Comparison of ENCODE assay signal across 16 cellular contexts in the genomic region with DNA sequence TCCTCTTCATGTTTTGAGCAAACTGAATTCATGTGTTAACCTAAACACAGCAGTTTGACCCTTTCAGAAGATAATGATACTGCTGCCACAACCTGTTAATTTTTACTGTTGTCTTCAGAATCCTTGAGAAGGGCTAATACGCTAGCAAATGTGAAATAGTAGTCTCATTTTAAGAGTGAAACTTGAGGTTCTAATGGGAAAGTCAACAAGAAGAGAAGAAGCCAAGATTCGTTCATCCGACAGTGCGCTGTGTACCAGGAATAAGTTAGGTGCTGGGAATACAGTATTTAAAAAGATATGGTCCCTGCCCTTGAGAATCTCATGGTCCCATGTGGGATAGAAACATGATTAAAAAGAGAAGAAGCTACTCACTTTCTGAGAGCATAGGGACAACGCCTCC.
DNase-seq lines count a peak whose midpoint lies in the region; ATAC-seq and TF ChIP-seq lines count a peak whose summit lies in the region.
"Had no signal": no experiment of that assay in that cellular context is flagged by ENCODE, and none has a peak within 500 bp of the region (broad histone marks: within the 10 kb centered on the region; RNA-seq: fewer than 3 reads in every experiment).

No MANE protein-coding gene starts in this region.

- TF ChIP-seq POLR2A in suprapubic skin (IDR thresholded peaks at IDR 0.05), result no peak

- intact Hi-C loops in Caco-2 (cut with micrococcal nuclease; ENCODE audit: unreplicated experiment), result no loop called here

- H3K9me3 ChIP-seq in Caco-2 (peaks cover 4% of the 10 kb centered on the region; the same call in 1 of the 2 replicates), suprapubic skin (no peaks in the 10 kb centered on the region)
- H3K9me3 ChIP-seq: MG63 had no signal

- POLR2A ChIA-PET in Caco-2 (lab: Charles Lee), result no interaction called here

- no peak overlapping the region for H3K4me3 ChIP-seq in Caco-2 (ENCODE audit: low read depth, low read length)
- no peak overlapping the region for H3K4me3 ChIP-seq in suprapubic skin
- H3K4me3 ChIP-seq: MG63 had no signal

- H3K4me3 Mint-ChIP-seq in Caco-2 (ENCODE audit: unreplicated experiment), result no peak overlapping the region
- H3K4me3 Mint-ChIP-seq in nephron progenitor cell, result peak overlapping the region; percentile 10
- no peak overlapping the region for H3K4me3 Mint-ChIP-seq in activated CD8-positive, alpha-beta memory T cell treated with anti-CD3 and anti-CD28 coated beads, Interleukin-2, amount 10 ng/mL, durations not matched to agents 7 days and 5 days
- H3K4me3 Mint-ChIP-seq: CD4-positive, alpha-beta memory T cell had no signal

- peak overlapping the region; percentile 25 for H3K27ac Mint-ChIP-seq in Caco-2 (ENCODE audit: unreplicated experiment)
- peak overlapping the region; percentile 19 for H3K27ac Mint-ChIP-seq in nephron progenitor cell
- H3K27ac Mint-ChIP-seq in activated CD8-positive, alpha-beta memory T cell treated with anti-CD3 and anti-CD28 coated beads, Interleukin-2, amount 10 ng/mL, durations not matched to agents 7 days and 5 days, result no peak overlapping the region
- H3K27ac Mint-ChIP-seq: CD4-positive, alpha-beta memory T cell; IgD-negative memory B cell had no signal

- CTCF ChIA-PET in Caco-2 (lab: Charles Lee), result no interaction called here
- CTCF ChIA-PET in activated CD8-positive, alpha-beta memory T cell treated with anti-CD3 and anti-CD28 coated beads, Interleukin-2, amount 10 ng/mL, durations not matched to agents 7 days and 5 days (lab: Charles Lee), result no interaction called here

- no peak overlapping the region for H3K27ac ChIP-seq in suprapubic skin

- TF ChIP-seq CTCF in Caco-2 (IDR thresholded peaks at IDR 0.05; ENCODE audit: insufficient read depth in 1 of 2, low read depth in 1 of 2, low read length in 1 of 2, severe bottlenecking in 1 of 2, unreplicated experiment in 1 of 2) (no peak), nephron progenitor cell (IDR thresholded peaks at IDR 0.05) (no peak), suprapubic skin (IDR thresholded peaks at IDR 0.05) (no peak)

- peaks cover 28% of the 10 kb centered on the region for H3K4me1 ChIP-seq in Caco-2
- peaks cover 5% of the 10 kb centered on the region for H3K4me1 ChIP-seq in suprapubic skin

- TF ChIP-seq EP300 in suprapubic skin (IDR thresholded peaks at IDR 0.05), result no peak

- no TSS peak for BruUV-seq in Caco-2 (replicated peaks; lab: Mats Ljungman, UMichigan)

- H3K36me3 ChIP-seq in Caco-2 (ENCODE audit: control insufficient read depth, insufficient read depth, low read length) (no peaks in the 10 kb centered on the region), suprapubic skin (no peaks in the 10 kb centered on the region)

- H3K27me3 ChIP-seq in Caco-2 (replicated peaks; ENCODE audit: control insufficient read depth, insufficient read depth, low read length) (no peaks in the 10 kb centered on the region), suprapubic skin (no peaks in the 10 kb centered on the region)
- H3K27me3 ChIP-seq: MG63 had no signal

- WGBS in suprapubic skin, result 95% methylated on average over 5 of the region's 5 CpGs

- H3K9me3 Mint-ChIP-seq in Caco-2 (ENCODE audit: unreplicated experiment) (peaks cover 14% of the 10 kb centered on the region), nephron progenitor cell (no peaks in the 10 kb centered on the region)
- peaks cover 4% of the 10 kb centered on the region for H3K9me3 Mint-ChIP-seq in activated CD8-positive, alpha-beta memory T cell treated with anti-CD3 and anti-CD28 coated beads, Interleukin-2, amount 10 ng/mL, durations not matched to agents 7 days and 5 days (ENCODE audit: low read depth)

- H3K27me3 Mint-ChIP-seq in Caco-2 (ENCODE audit: insufficient read depth, unreplicated experiment) (no peaks in the 10 kb centered on the region), nephron progenitor cell (ENCODE audit: low read depth, poor library complexity) (peaks cover 3% of the 10 kb centered on the region)
- H3K27me3 Mint-ChIP-seq in activated CD8-positive, alpha-beta memory T cell treated with anti-CD3 and anti-CD28 coated beads, Interleukin-2, amount 10 ng/mL, durations not matched to agents 7 days and 5 days, result peaks cover 6% of the 10 kb centered on the region

- peak; percentile 36 for ATAC-seq in GM18870 (IDR thresholded peaks at IDR 0.05; ENCODE audit: unreplicated experiment)
- peak; percentile 40 for ATAC-seq in HG02981 (IDR thresholded peaks at IDR 0.05; ENCODE audit: unreplicated experiment)
- ATAC-seq in HG03460 (IDR thresholded peaks at IDR 0.05; ENCODE audit: unreplicated experiment), result no peak
- ATAC-seq in activated CD8-positive, alpha-beta memory T cell treated with anti-CD3 and anti-CD28 coated beads, Interleukin-2, amount 10 ng/mL, durations not matched to agents 7 days and 5 days, result no peak

- DNase-seq in Caco-2 (no peak), nephron progenitor cell (no peak), COLO829 (ENCODE audit: low spot score) (no peak), suprapubic skin (ENCODE audit: low spot score in 2 of 2) (no peak)
- DNase-seq in activated CD8-positive, alpha-beta memory T cell treated with anti-CD3 and anti-CD28 coated beads, Interleukin-2, amount 10 ng/mL, durations not matched to agents 7 days and 5 days, result no peak
- DNase-seq: CD4-positive, alpha-beta memory T cell; Karpas-422; MG63; NCI-H1048; NCI-H1436; NCI-H1930; RPMI8226 had no signal

- peaks cover 6% of the 10 kb centered on the region for H3K36me3 Mint-ChIP-seq in Caco-2 (ENCODE audit: insufficient read depth, unreplicated experiment)
- H3K36me3 Mint-ChIP-seq in nephron progenitor cell (ENCODE audit: low read depth), result no peaks in the 10 kb centered on the region
- peaks cover 13% of the 10 kb centered on the region for H3K36me3 Mint-ChIP-seq in activated CD8-positive, alpha-beta memory T cell treated with anti-CD3 and anti-CD28 coated beads, Interleukin-2, amount 10 ng/mL, durations not matched to agents 7 days and 5 days
- H3K36me3 Mint-ChIP-seq: CD4-positive, alpha-beta memory T cell; IgD-negative memory B cell had no signal

- H3K4me1 Mint-ChIP-seq in Caco-2 (ENCODE audit: low read depth, unreplicated experiment), result peaks cover 31% of the 10 kb centered on the region
- H3K4me1 Mint-ChIP-seq in nephron progenitor cell, result peaks cover 53% of the 10 kb centered on the region
- H3K4me1 Mint-ChIP-seq in activated CD8-positive, alpha-beta memory T cell treated with anti-CD3 and anti-CD28 coated beads, Interleukin-2, amount 10 ng/mL, durations not matched to agents 7 days and 5 days, result peaks cover 13% of the 10 kb centered on the region
- H3K4me1 Mint-ChIP-seq: CD4-positive, alpha-beta memory T cell had no signal

Comparison
In these comparisons a context has a peak if more than half of its experiments do, and no peak if none do; other contexts are left out.
1. ATAC-seq: peak in GM18870 (single experiment) and HG02981 (single experiment); none in HG03460 (single experiment) and activated CD8-positive, alpha-beta memory T cell treated with anti-CD3 and anti-CD28 coated beads, Interleukin-2, amount 10 ng/mL, durations not matched to agents 7 days and 5 days (single experiment).